8 cellular contexts compared by ENCODE assay signal in the genomic region with DNA sequence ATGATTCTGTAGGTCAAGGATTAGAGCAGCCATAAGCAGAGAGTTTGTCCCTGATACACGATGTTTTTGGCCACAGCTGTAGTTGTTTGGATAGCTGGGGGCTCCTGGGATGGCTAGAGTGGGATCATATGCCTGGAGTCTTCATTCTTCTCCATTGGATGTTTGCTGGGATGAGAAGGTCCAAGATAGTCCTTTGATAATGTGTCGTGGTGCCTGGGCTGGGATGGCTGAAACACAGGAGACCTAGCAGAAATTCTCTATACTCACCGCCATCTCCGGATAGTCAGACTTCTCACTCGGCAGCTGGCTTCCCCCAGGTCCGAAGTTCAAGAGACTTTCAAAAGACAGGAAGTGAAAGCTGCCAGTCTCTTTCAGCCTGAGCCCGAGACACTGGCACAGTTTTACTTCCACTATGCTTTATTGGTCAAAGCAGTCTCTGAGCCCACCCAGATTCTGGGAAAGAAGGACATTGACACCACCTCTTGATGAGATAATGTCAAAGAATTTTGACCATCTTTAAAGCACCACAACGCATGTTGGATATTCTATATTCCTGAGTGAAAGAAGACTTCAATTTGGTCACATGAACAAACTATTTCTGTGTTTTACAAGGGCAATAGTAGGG. TPM values are rescaled to one million over a fixed set of nuclear protein-coding genes. Genes with fewer than 3 reads are reported as not detected.
DNase-seq lines count a peak whose midpoint lies in the region; ATAC-seq and TF ChIP-seq lines count a peak whose summit lies in the region.

No MANE protein-coding gene starts in this region.

- H3K27me3 Mint-ChIP-seq in CD8-positive, alpha-beta memory T cell: peaks cover 8 to 59% of the 10 kb centered on the region in 2 donors
- H3K27me3 Mint-ChIP-seq in activated CD8-positive, alpha-beta T cell treated with anti-CD3 and anti-CD28 coated beads for 36 hours: peaks cover 32% of the 10 kb centered on the region
- peaks cover 31 to 58% (median 44%) of the 10 kb centered on the region in 5 donors for H3K27me3 Mint-ChIP-seq in naive thymus-derived CD4-positive, alpha-beta T cell

- no peak overlapping the region for H3K4me3 ChIP-seq in CD8-positive, alpha-beta memory T cell (ENCODE audit: low read length)
- H3K4me3 ChIP-seq in naive thymus-derived CD4-positive, alpha-beta T cell (ENCODE audit: low read length): no peak overlapping the region

- CTCF ChIA-PET in CD8-positive, alpha-beta memory T cell (lab: Charles Lee): no interaction called here
- CTCF ChIA-PET in activated CD8-positive, alpha-beta T cell treated with anti-CD3 and anti-CD28 coated beads for 36 hours (lab: Charles Lee): interaction anchor here (1.8 kb wide), 1 partner anchor 14 kb away, joined by 6 read pairs; no protein-coding TSS in a partner anchor
- CTCF ChIA-PET in naive thymus-derived CD4-positive, alpha-beta T cell (lab: Charles Lee): no interaction called here

- POLR2A ChIA-PET in CD8-positive, alpha-beta memory T cell (lab: Charles Lee): no interaction called here
- POLR2A ChIA-PET in activated CD8-positive, alpha-beta T cell treated with anti-CD3 and anti-CD28 coated beads for 36 hours (lab: Charles Lee): no interaction called here
- POLR2A ChIA-PET in naive thymus-derived CD4-positive, alpha-beta T cell (lab: Charles Lee): no interaction called here

- H3K27me3 ChIP-seq in CD8-positive, alpha-beta memory T cell (ENCODE audit: insufficient read depth, low read length, poor library complexity, severe bottlenecking): no peaks in the 10 kb centered on the region
- H3K27me3 ChIP-seq in naive thymus-derived CD4-positive, alpha-beta T cell (ENCODE audit: control insufficient read depth in 2 of 2, insufficient read depth in 2 of 2, low read length in 2 of 2): peaks cover 0 to 3% of the 10 kb centered on the region in 2 donors

- H3K36me3 Mint-ChIP-seq in CD8-positive, alpha-beta memory T cell: peaks cover 0 to 3% (median 0%) of the 10 kb centered on the region in 3 donors
- no peaks in the 10 kb centered on the region for H3K36me3 Mint-ChIP-seq in activated CD8-positive, alpha-beta T cell treated with anti-CD3 and anti-CD28 coated beads for 36 hours (ENCODE audit: low read depth)
- H3K36me3 Mint-ChIP-seq in naive thymus-derived CD4-positive, alpha-beta T cell: no peaks in the 10 kb centered on the region

- H3K4me1 ChIP-seq in CD8-positive, alpha-beta memory T cell (ENCODE audit: insufficient read depth, low read length): no peaks in the 10 kb centered on the region
- no peaks in the 10 kb centered on the region for H3K4me1 ChIP-seq in naive thymus-derived CD4-positive, alpha-beta T cell (ENCODE audit: control insufficient read depth in 2 of 2, insufficient read depth in 2 of 2, low read length in 2 of 2)

- TF ChIP-seq CTCF in activated CD8-positive, alpha-beta T cell treated with anti-CD3 and anti-CD28 coated beads for 36 hours (IDR thresholded peaks at IDR 0.05): no peak

- peaks cover 5 to 10% (median 10%) of the 10 kb centered on the region in 3 donors for H3K4me1 Mint-ChIP-seq in CD8-positive, alpha-beta memory T cell
- H3K4me1 Mint-ChIP-seq in activated CD8-positive, alpha-beta T cell treated with anti-CD3 and anti-CD28 coated beads for 36 hours (ENCODE audit: low read depth): peaks cover 7% of the 10 kb centered on the region
- peaks cover 0 to 10% (median 7%) of the 10 kb centered on the region in 7 donors for H3K4me1 Mint-ChIP-seq in naive thymus-derived CD4-positive, alpha-beta T cell

- H3K36me3 ChIP-seq in CD8-positive, alpha-beta memory T cell (ENCODE audit: insufficient read depth, low read length): no peaks in the 10 kb centered on the region
- H3K36me3 ChIP-seq in naive thymus-derived CD4-positive, alpha-beta T cell (ENCODE audit: control insufficient read depth in 2 of 3, insufficient read depth in 3 of 3, low read length in 3 of 3): no peaks in the 10 kb centered on the region

- intact Hi-C loops in activated CD8-positive, alpha-beta T cell treated with anti-CD3 and anti-CD28 coated beads for 36 hours (cut with micrococcal nuclease): no loop called here
- intact Hi-C loops in naive thymus-derived CD4-positive, alpha-beta T cell (cut with micrococcal nuclease): no loop called here

- no peak overlapping the region for H3K27ac ChIP-seq in CD8-positive, alpha-beta memory T cell (ENCODE audit: low read depth, low read length)
- no peak overlapping the region for H3K27ac ChIP-seq in naive thymus-derived CD4-positive, alpha-beta T cell (ENCODE audit: low read depth, low read length)

- H3K9me3 ChIP-seq in CD8-positive, alpha-beta memory T cell (ENCODE audit: low read length): no peaks in the 10 kb centered on the region
- no peaks in the 10 kb centered on the region for H3K9me3 ChIP-seq in naive thymus-derived CD4-positive, alpha-beta T cell (ENCODE audit: control insufficient read depth in 2 of 3, low read length in 3 of 3)

- no peaks in the 10 kb centered on the region for H3K9me3 Mint-ChIP-seq in CD8-positive, alpha-beta memory T cell
- H3K9me3 Mint-ChIP-seq in activated CD8-positive, alpha-beta T cell treated with anti-CD3 and anti-CD28 coated beads for 36 hours: no peaks in the 10 kb centered on the region
- peaks cover 0 to under 1% (median 0%) of the 10 kb centered on the region in 11 donors for H3K9me3 Mint-ChIP-seq in naive thymus-derived CD4-positive, alpha-beta T cell

- peak overlapping the region in 5 of 7 donors; percentile 3 to 28 (median 16) for H3K4me3 Mint-ChIP-seq in CD8-positive, alpha-beta memory T cell
- no peak overlapping the region for H3K4me3 Mint-ChIP-seq in activated CD8-positive, alpha-beta T cell treated with anti-CD3 and anti-CD28 coated beads for 36 hours
- peak overlapping the region in 7 of 10 donors; percentile 2 to 50 (median 26) for H3K4me3 Mint-ChIP-seq in naive thymus-derived CD4-positive, alpha-beta T cell

- ATAC-seq in GM19328 (IDR thresholded peaks at IDR 0.05; ENCODE audit: unreplicated experiment): peak; percentile 91
- peak; percentile 97 for ATAC-seq in HG03280 (IDR thresholded peaks at IDR 0.05; ENCODE audit: unreplicated experiment)
- peak; percentile 37 for ATAC-seq in activated CD8-positive, alpha-beta T cell treated with anti-CD3 and anti-CD28 coated beads for 36 hours
- peak; percentile 64 for ATAC-seq in naive thymus-derived CD4-positive, alpha-beta T cell

- peak overlapping the region in 1 of 8 donors; percentile 21 for H3K27ac Mint-ChIP-seq in CD8-positive, alpha-beta memory T cell
- no peak overlapping the region for H3K27ac Mint-ChIP-seq in activated CD8-positive, alpha-beta T cell treated with anti-CD3 and anti-CD28 coated beads for 36 hours
- peak overlapping the region in 1 of 9 donors; percentile 39 for H3K27ac Mint-ChIP-seq in naive thymus-derived CD4-positive, alpha-beta T cell

- no peak for DNase-seq in CD8-positive, alpha-beta memory T cell
- peak; percentile 34 for DNase-seq in activated CD8-positive, alpha-beta T cell treated with anti-CD3 and anti-CD28 coated beads for 36 hours
- peak in 1 of 9 donors; percentile 12 for DNase-seq in naive thymus-derived CD4-positive, alpha-beta T cell
- no peak for DNase-seq in stimulated activated naive CD4-positive, alpha-beta T cell treated with Interleukin-2 at 50 U/mL for 16 hours (lab: John Stamatoyannopoulos, UW)
- DNase-seq in DMS79 treated with DMSO at 0.1 percent for 48 hours (lab: John Stamatoyannopoulos, UW) (no peak), NCI-H1105 treated with DMSO at 0.1 percent for 48 hours (lab: John Stamatoyannopoulos, UW) (no peak)

RNA-seq across cellular contexts. Expression of gene MARCKS, which starts 16.0 kb away (rescaled TPM):
- 1 to 10 TPM in 1 of 2 experiments, under 1 TPM in 1; 0.96 to 1.1 TPM for total RNA-seq in CD8-positive, alpha-beta memory T cell
- not detected for polyA plus RNA-seq in CD8-positive, alpha-beta memory T cell
- under 1 TPM; 0.47 to 0.83 TPM for total RNA-seq in activated CD8-positive, alpha-beta T cell treated with anti-CD3 and anti-CD28 coated beads for 36 hours
- total RNA-seq in naive thymus-derived CD4-positive, alpha-beta T cell: 10 to 100 TPM in 1 of 5 experiments, 1 to 10 TPM in 3, under 1 TPM in 1; 0.05 to 31.6 (median 4.7) TPM
- not detected for polyA plus RNA-seq in naive thymus-derived CD4-positive, alpha-beta T cell

Comparison
In these comparisons a context has a peak if more than half of its experiments do, and no peak if none do; other contexts are left out.
1. ATAC-seq: peak in every context shown above with its lines; median percentile 97 in HG03280; 91 in GM19328; 64 in naive thymus-derived CD4-positive, alpha-beta T cell; 37 in activated CD8-positive, alpha-beta T cell treated with anti-CD3 and anti-CD28 coated beads for 36 hours.